Comparison of ENCODE assay signal across 14 cellular contexts in the genomic region with DNA sequence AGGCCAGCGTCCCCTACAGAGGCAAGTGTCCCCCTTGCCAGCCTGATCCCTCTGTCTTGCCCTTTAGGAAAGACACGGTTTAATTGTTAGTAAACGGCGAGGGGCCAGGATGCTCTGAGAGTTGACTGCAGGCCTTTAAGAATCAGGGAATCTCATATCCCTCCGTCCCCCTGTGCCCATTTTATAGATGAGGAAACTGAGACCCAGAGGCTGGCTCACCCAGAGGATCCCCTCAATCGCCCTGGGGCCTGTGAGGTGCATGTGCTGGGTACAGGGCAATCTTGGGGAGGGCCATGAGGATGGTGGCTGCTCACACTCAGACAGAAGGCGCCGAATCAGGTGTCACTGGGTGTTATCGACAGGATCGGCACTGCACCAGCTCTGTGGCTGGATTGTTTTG. TPM values are rescaled to one million over a fixed set of nuclear protein-coding genes. Genes with fewer than 3 reads are reported as not detected.
DNase-seq lines count a peak whose midpoint lies in the region; ATAC-seq and TF ChIP-seq lines count a peak whose summit lies in the region.
"Had no signal": no experiment of that assay in that cellular context is flagged by ENCODE, and none has a peak within 500 bp of the region (broad histone marks: within the 10 kb centered on the region; RNA-seq: fewer than 3 reads in every experiment).

No MANE protein-coding gene starts in this region.

- H3K36me3 Mint-ChIP-seq in activated CD4-positive, alpha-beta T cell treated with anti-CD3 and anti-CD28 coated beads, Interleukin-2, amount 10 ng/mL, durations not matched to agents 7 days and 5 days (ENCODE audit: low read depth), result no peaks in the 10 kb centered on the region

- H3K9me3 Mint-ChIP-seq in activated CD4-positive, alpha-beta T cell treated with anti-CD3 and anti-CD28 coated beads, Interleukin-2, amount 10 ng/mL, durations not matched to agents 7 days and 5 days, result no peaks in the 10 kb centered on the region
- H3K9me3 Mint-ChIP-seq: activated T-helper 2 cell treated with anti-CD3 and anti-CD28 coated beads, Interferon-gamma antibody, Interleukin-2, Interleukin-4, amounts not matched to agents 10 μg/mL and 5 μg/mL and 100 μg/mL, durations not matched to agents 14 hours and 24 hours and 36 hours had no signal

- no peak overlapping the region for H3K9ac ChIP-seq in neuronal stem cell (ENCODE audit: low read depth, low read length, poor library complexity)

- no peak overlapping the region for H2BK120ac ChIP-seq in neuronal stem cell (ENCODE audit: low read depth, low read length)

- no peaks in the 10 kb centered on the region for H3K79me1 ChIP-seq in neuronal stem cell (ENCODE audit: low read depth, low read length)

- no peak overlapping the region for H2AFZ ChIP-seq in neuronal stem cell (ENCODE audit: low read length)

- no peak overlapping the region for H2BK5ac ChIP-seq in neuronal stem cell (ENCODE audit: low read length)

- no peak for TF ChIP-seq CTCF in AG10803 (conservative IDR thresholded peaks at IDR 0.05; ENCODE audit: low read length)
- TF ChIP-seq CTCF in RWPE1 (conservative IDR thresholded peaks at IDR 0.05; ENCODE audit: low read depth), result no peak
- no peak for TF ChIP-seq CTCF in esophagus squamous epithelium (IDR thresholded peaks at IDR 0.05)

- H3K4me3 Mint-ChIP-seq in activated CD4-positive, alpha-beta T cell treated with anti-CD3 and anti-CD28 coated beads, Interleukin-2, amount 10 ng/mL, durations not matched to agents 7 days and 5 days, result no peak overlapping the region
- H3K4me3 Mint-ChIP-seq: T-helper 17 cell had no signal

- H3K27ac Mint-ChIP-seq in activated CD4-positive, alpha-beta T cell treated with anti-CD3 and anti-CD28 coated beads, Interleukin-2, amount 10 ng/mL, durations not matched to agents 7 days and 5 days, result no peak overlapping the region
- H3K27ac Mint-ChIP-seq: activated T-helper 2 cell treated with anti-CD3 and anti-CD28 coated beads, Interferon-gamma antibody, Interleukin-2, Interleukin-4, amounts not matched to agents 10 μg/mL and 5 μg/mL and 100 μg/mL, durations not matched to agents 14 hours and 24 hours and 36 hours; T-helper 17 cell had no signal

- no peak overlapping the region for H2AK5ac ChIP-seq in neuronal stem cell (ENCODE audit: low read depth, low read length)

- peak overlapping the region; percentile 58 for H2BK15ac ChIP-seq in neuronal stem cell (ENCODE audit: low read length)

- peak overlapping the region; percentile 54 for H3K4me2 ChIP-seq in neuronal stem cell (ENCODE audit: insufficient read depth, low read length, poor library complexity, severe bottlenecking)

- H3K4ac ChIP-seq in neuronal stem cell (ENCODE audit: low read length), result no peak overlapping the region

- TF ChIP-seq POLR2A in esophagus squamous epithelium (IDR thresholded peaks at IDR 0.05), result no peak

- intact Hi-C loops in esophagus squamous epithelium (cut with DNase I), result no loop called here

- peak overlapping the region; percentile 44 for H3K4me3 ChIP-seq in AG10803 (ENCODE audit: low read length)
- peak overlapping the region; percentile 43 to 61 (median 50) for H3K4me3 ChIP-seq in esophagus squamous epithelium
- H3K4me3 ChIP-seq in neuronal stem cell (ENCODE audit: low read length in 2 of 2), result peak overlapping the region in 1 of 2 donors; percentile 82

- H4K8ac ChIP-seq in neuronal stem cell (ENCODE audit: low read depth, low read length), result no peak overlapping the region

- ATAC-seq in GM19035 (IDR thresholded peaks at IDR 0.05; ENCODE audit: unreplicated experiment), result no peak
- ATAC-seq in HG03432 (IDR thresholded peaks at IDR 0.05; ENCODE audit: unreplicated experiment), result no peak
- ATAC-seq: left lobe of liver, T-helper 17 cell had no signal

- no peak overlapping the region for H2BK12ac ChIP-seq in neuronal stem cell (ENCODE audit: low read length)

- H3K36me3 ChIP-seq in esophagus squamous epithelium (no peaks in the 10 kb centered on the region), neuronal stem cell (replicated peaks in 1 of 2; ENCODE audit: control insufficient read depth in 2 of 2, insufficient read depth in 2 of 2, low read length in 2 of 2) (no peaks in the 10 kb centered on the region)

- H3K4me1 Mint-ChIP-seq in activated CD4-positive, alpha-beta T cell treated with anti-CD3 and anti-CD28 coated beads, Interleukin-2, amount 10 ng/mL, durations not matched to agents 7 days and 5 days, result no peaks in the 10 kb centered on the region
- H3K4me1 Mint-ChIP-seq: T-helper 17 cell had no signal

- DNase-seq in AG10803 (ENCODE audit: low read depth) (no peak), RWPE1 (ENCODE audit: low spot score) (no peak), esophagus squamous epithelium (lab: John Stamatoyannopoulos, UW) (no peak), neuronal stem cell (ENCODE audit: low spot score) (no peak), nucleus accumbens (lab: John Stamatoyannopoulos, UW) (no peak)
- no peak for DNase-seq in activated CD4-positive, alpha-beta T cell treated with anti-CD3 and anti-CD28 coated beads, Interleukin-2, amount 10 ng/mL, durations not matched to agents 7 days and 5 days
- DNase-seq: activated CD4-positive, alpha-beta T cell treated with anti-CD3 and anti-CD28 coated beads for 4 hours; AML-193; NCI-H446; T-helper 17 cell had no signal

- peak overlapping the region; percentile 28 for H3K18ac ChIP-seq in neuronal stem cell (ENCODE audit: low read length)

- H3K23ac ChIP-seq in neuronal stem cell (ENCODE audit: low read depth, low read length, poor library complexity), result no peak overlapping the region

- POLR2A ChIA-PET in RWPE1 (lab: Yijun Ruan, JAX; ENCODE audit: low non-redundant PET), result no interaction called here
- POLR2A ChIA-PET in activated CD4-positive, alpha-beta T cell treated with anti-CD3 and anti-CD28 coated beads, Interleukin-2, amount 10 ng/mL, durations not matched to agents 7 days and 5 days (lab: Charles Lee), result no interaction called here

- H3K27me3 ChIP-seq in esophagus squamous epithelium, result peaks cover 0 to 5% (median 0%) of the 10 kb centered on the region in 4 donors
- peaks cover 0 to 63% (median 0%) of the 10 kb centered on the region in 3 experiments for H3K27me3 ChIP-seq in neuronal stem cell (ENCODE audit: control insufficient read depth in 3 of 3, insufficient read depth in 3 of 3, low read depth in 1 of 3, low read length in 3 of 3)

- 77% methylated on average over 6 of the region's 10 CpGs; no CpG with 5 or more reads in 1 of the 2 donors for WGBS in esophagus squamous epithelium, 2 donors
- WGBS in neuronal stem cell (ENCODE audit: extremely low coverage in 2 of 2, insufficient read length in 2 of 2, insufficient replicate concordance in 1 of 2), 2 donors, result no CpG with 5 or more reads among the region's 10 CpGs

- peaks cover 9% of the 10 kb centered on the region for H3K27me3 Mint-ChIP-seq in activated CD4-positive, alpha-beta T cell treated with anti-CD3 and anti-CD28 coated beads, Interleukin-2, amount 10 ng/mL, durations not matched to agents 7 days and 5 days

- peaks cover 12 to 80% (median 16%) of the 10 kb centered on the region in 3 donors for H3K4me1 ChIP-seq in esophagus squamous epithelium
- H3K4me1 ChIP-seq in neuronal stem cell (ENCODE audit: control insufficient read depth in 2 of 2, insufficient read depth in 1 of 2, low read depth in 1 of 2, low read length in 2 of 2), result peaks cover 0 to 20% of the 10 kb centered on the region in 2 donors

- CTCF ChIA-PET in RWPE1 (lab: Yijun Ruan, JAX), result no interaction called here
- CTCF ChIA-PET in activated CD4-positive, alpha-beta T cell treated with anti-CD3 and anti-CD28 coated beads, Interleukin-2, amount 10 ng/mL, durations not matched to agents 7 days and 5 days (lab: Charles Lee), result no interaction called here

- H3K9me3 ChIP-seq in esophagus squamous epithelium (no peaks in the 10 kb centered on the region), neuronal stem cell (replicated peaks in 1 of 2; ENCODE audit: control insufficient read depth in 2 of 2, insufficient read depth in 1 of 2, low read depth in 1 of 2, low read length in 2 of 2) (no peaks in the 10 kb centered on the region)

- H3K14ac ChIP-seq in neuronal stem cell (ENCODE audit: low read length), result no peak overlapping the region

- peak overlapping the region; percentile 83 for H3K27ac ChIP-seq in RWPE1
- H3K27ac ChIP-seq in esophagus squamous epithelium, result peak overlapping the region; percentile 70 to 90 (median 78)
- H3K27ac ChIP-seq in neuronal stem cell (replicated peaks; ENCODE audit: low read length), result no peak overlapping the region

- H4K91ac ChIP-seq in neuronal stem cell (ENCODE audit: low read depth, low read length, poor library complexity), result no peak overlapping the region

RNA-seq across cellular contexts. Expression of gene ZNF185, which starts 0.6 kb away (rescaled TPM):
- 100 to 1,000 TPM; 205 to 470 (median 259) TPM for total RNA-seq in esophagus squamous epithelium
- polyA plus RNA-seq in neuronal stem cell (2013, experiment 1 of 2), result 13.2 TPM
- polyA plus RNA-seq in neuronal stem cell (2013, experiment 2 of 2), result 13.2 TPM
- 1 to 10 TPM; 1.0 to 1.6 TPM for total RNA-seq in activated CD4-positive, alpha-beta T cell treated with anti-CD3 and anti-CD28 coated beads, Interleukin-2, amount 10 ng/mL, durations not matched to agents 7 days and 5 days

Comparison
In these comparisons a context has a peak if more than half of its experiments do, and no peak if none do; other contexts are left out.
1. RNA of gene ZNF185, which starts 0.6 kb away (total RNA-seq): 205 to 470 TPM in esophagus squamous epithelium; 1.0 to 1.6 TPM in activated CD4-positive, alpha-beta T cell treated with anti-CD3 and anti-CD28 coated beads, Interleukin-2, amount 10 ng/mL, durations not matched to agents 7 days and 5 days; every median in the first group is over 10 times any median in the second.